ENCODE assay signal across 8 cellular contexts in genomic region chr20:10433014-10433622, GRCh38. TPM values are rescaled to one million over a fixed set of nuclear protein-coding genes. Genes with fewer than 3 reads are reported as not detected.
DNase-seq lines count a peak whose midpoint lies in the region; ATAC-seq lines count a peak whose summit lies in the region.

No MANE protein-coding gene starts in this region.

- intact Hi-C loops in activated CD4-positive, alpha-beta T cell treated with anti-CD3 and anti-CD28 coated beads, Interleukin-2, amount 10 ng/mL, durations not matched to agents 24 days and 14 days (cut with micrococcal nuclease) = no loop called here
- intact Hi-C loops in activated T-helper 1 cell treated with anti-CD3 and anti-CD28 coated beads, Interleukin-12 subunit alpha, Interleukin-12 subunit beta, Interleukin-2, Interleukin-4 antibody, amounts not matched to agents 30 ng/mL and 10 ng/mL and 1 ng/mL, durations not matched to agents 14 hours and 24 hours and 36 hours (cut with micrococcal nuclease) = loop anchor here (1.0 to 5.0 kb wide), 2 partner anchors 120 to 1459 kb away; no protein-coding TSS in a partner anchor

- no peak for DNase-seq in activated CD4-positive, alpha-beta T cell treated with anti-CD3 and anti-CD28 coated beads, Interleukin-2, amount 10 ng/mL, durations not matched to agents 24 days and 14 days
- no peak for DNase-seq in activated CD4-positive, alpha-beta T cell treated with anti-CD3 and anti-CD28 coated beads, Interleukin-2, amount 50 U/mL, for 48 hours
- DNase-seq in activated T-helper 1 cell treated with anti-CD3 and anti-CD28 coated beads, Interleukin-12 subunit alpha, Interleukin-12 subunit beta, Interleukin-2, Interleukin-4 antibody, amounts not matched to agents 30 ng/mL and 10 ng/mL and 1 ng/mL, durations not matched to agents 14 hours and 24 hours and 36 hours (ENCODE audit: low spot score) = no peak
- DNase-seq in iPS DF 6.9 (ENCODE audit: low read depth, low spot score) (no peak), D341Med (ENCODE audit: low spot score) (no peak)
- no peak for DNase-seq in stimulated activated naive CD8-positive, alpha-beta T cell treated with anti-CD3 and anti-CD28 coated beads, Interleukin-15, amount 100 ng/mL, for 72 hours

- H3K9me3 ChIP-seq in iPS DF 6.9 (ENCODE audit: control insufficient read depth, insufficient read depth, low read length) = no peaks in the 10 kb centered on the region

- H3K27me3 Mint-ChIP-seq in activated CD4-positive, alpha-beta T cell treated with anti-CD3 and anti-CD28 coated beads, Interleukin-2, amount 10 ng/mL, durations not matched to agents 24 days and 14 days = no peaks in the 10 kb centered on the region
- no peaks in the 10 kb centered on the region for H3K27me3 Mint-ChIP-seq in activated T-helper 1 cell treated with anti-CD3 and anti-CD28 coated beads, Interleukin-12 subunit alpha, Interleukin-12 subunit beta, Interleukin-2, Interleukin-4 antibody, amounts not matched to agents 30 ng/mL and 10 ng/mL and 1 ng/mL, durations not matched to agents 14 hours and 24 hours and 36 hours (ENCODE audit: insufficient read depth)
- H3K27me3 Mint-ChIP-seq in stimulated activated naive CD8-positive, alpha-beta T cell treated with anti-CD3 and anti-CD28 coated beads, Interleukin-15, amount 100 ng/mL, for 72 hours = no peaks in the 10 kb centered on the region

- no peak for ATAC-seq in stimulated activated naive CD8-positive, alpha-beta T cell treated with anti-CD3 and anti-CD28 coated beads, Interleukin-15, amount 100 ng/mL, for 72 hours
- ATAC-seq in GM18861 (IDR thresholded peaks at IDR 0.05; ENCODE audit: unreplicated experiment) = no peak
- ATAC-seq in HG03039 (IDR thresholded peaks at IDR 0.05; ENCODE audit: unreplicated experiment) = no peak

- H3K27me3 ChIP-seq in iPS DF 6.9 (ENCODE audit: control insufficient read depth, insufficient read depth, low read length) = no peaks in the 10 kb centered on the region

- H3K36me3 Mint-ChIP-seq in activated CD4-positive, alpha-beta T cell treated with anti-CD3 and anti-CD28 coated beads, Interleukin-2, amount 10 ng/mL, durations not matched to agents 24 days and 14 days (ENCODE audit: low read depth) = peaks cover 8% of the 10 kb centered on the region
- H3K36me3 Mint-ChIP-seq in activated T-helper 1 cell treated with anti-CD3 and anti-CD28 coated beads, Interleukin-12 subunit alpha, Interleukin-12 subunit beta, Interleukin-2, Interleukin-4 antibody, amounts not matched to agents 30 ng/mL and 10 ng/mL and 1 ng/mL, durations not matched to agents 14 hours and 24 hours and 36 hours (ENCODE audit: low read depth) = no peaks in the 10 kb centered on the region

- H3K4me1 ChIP-seq in iPS DF 6.9 (ENCODE audit: control insufficient read depth, insufficient read depth, low read length) = no peaks in the 10 kb centered on the region

- H3K27ac ChIP-seq in iPS DF 6.9 (ENCODE audit: low read length) = no peak overlapping the region

- peak overlapping the region; percentile 98 for H3K27ac Mint-ChIP-seq in activated CD4-positive, alpha-beta T cell treated with anti-CD3 and anti-CD28 coated beads, Interleukin-2, amount 10 ng/mL, durations not matched to agents 24 days and 14 days
- H3K27ac Mint-ChIP-seq in activated T-helper 1 cell treated with anti-CD3 and anti-CD28 coated beads, Interleukin-12 subunit alpha, Interleukin-12 subunit beta, Interleukin-2, Interleukin-4 antibody, amounts not matched to agents 30 ng/mL and 10 ng/mL and 1 ng/mL, durations not matched to agents 14 hours and 24 hours and 36 hours = peak overlapping the region; percentile 97
- H3K27ac Mint-ChIP-seq in stimulated activated naive CD8-positive, alpha-beta T cell treated with anti-CD3 and anti-CD28 coated beads, Interleukin-15, amount 100 ng/mL, for 72 hours = peak overlapping the region; percentile 97 to 99

- no CpG with 5 or more reads among the region's 30 CpGs for WGBS in iPS DF 6.9 (ENCODE audit: insufficient coverage, insufficient read length)

- peak overlapping the region; percentile 92 for H3K4me3 Mint-ChIP-seq in activated CD4-positive, alpha-beta T cell treated with anti-CD3 and anti-CD28 coated beads, Interleukin-2, amount 10 ng/mL, durations not matched to agents 24 days and 14 days
- H3K4me3 Mint-ChIP-seq in activated T-helper 1 cell treated with anti-CD3 and anti-CD28 coated beads, Interleukin-12 subunit alpha, Interleukin-12 subunit beta, Interleukin-2, Interleukin-4 antibody, amounts not matched to agents 30 ng/mL and 10 ng/mL and 1 ng/mL, durations not matched to agents 14 hours and 24 hours and 36 hours = peak overlapping the region; percentile 94
- peak overlapping the region; percentile 93 to 98 for H3K4me3 Mint-ChIP-seq in stimulated activated naive CD8-positive, alpha-beta T cell treated with anti-CD3 and anti-CD28 coated beads, Interleukin-15, amount 100 ng/mL, for 72 hours

- H3K4me1 Mint-ChIP-seq in activated CD4-positive, alpha-beta T cell treated with anti-CD3 and anti-CD28 coated beads, Interleukin-2, amount 10 ng/mL, durations not matched to agents 24 days and 14 days = peaks cover 39% of the 10 kb centered on the region
- H3K4me1 Mint-ChIP-seq in activated T-helper 1 cell treated with anti-CD3 and anti-CD28 coated beads, Interleukin-12 subunit alpha, Interleukin-12 subunit beta, Interleukin-2, Interleukin-4 antibody, amounts not matched to agents 30 ng/mL and 10 ng/mL and 1 ng/mL, durations not matched to agents 14 hours and 24 hours and 36 hours (ENCODE audit: low read depth) = peaks cover 32% of the 10 kb centered on the region
- H3K4me1 Mint-ChIP-seq in stimulated activated naive CD8-positive, alpha-beta T cell treated with anti-CD3 and anti-CD28 coated beads, Interleukin-15, amount 100 ng/mL, for 72 hours = peaks cover 49% of the 10 kb centered on the region

- no peaks in the 10 kb centered on the region for H3K9me3 Mint-ChIP-seq in activated CD4-positive, alpha-beta T cell treated with anti-CD3 and anti-CD28 coated beads, Interleukin-2, amount 10 ng/mL, durations not matched to agents 24 days and 14 days
- no peaks in the 10 kb centered on the region for H3K9me3 Mint-ChIP-seq in activated T-helper 1 cell treated with anti-CD3 and anti-CD28 coated beads, Interleukin-12 subunit alpha, Interleukin-12 subunit beta, Interleukin-2, Interleukin-4 antibody, amounts not matched to agents 30 ng/mL and 10 ng/mL and 1 ng/mL, durations not matched to agents 14 hours and 24 hours and 36 hours
- H3K9me3 Mint-ChIP-seq in stimulated activated naive CD8-positive, alpha-beta T cell treated with anti-CD3 and anti-CD28 coated beads, Interleukin-15, amount 100 ng/mL, for 72 hours = no peaks in the 10 kb centered on the region

- H3K4me3 ChIP-seq in iPS DF 6.9 (ENCODE audit: low read length) = peak overlapping the region; percentile 88

- H3K36me3 ChIP-seq in iPS DF 6.9 (ENCODE audit: control insufficient read depth, insufficient read depth, low read length) = no peaks in the 10 kb centered on the region

RNA-seq across cellular contexts. Expression of gene MKKS, which starts 0.9 kb away (rescaled TPM):
- 8.0 and 8.9 TPM in 2 replicates for total RNA-seq in activated CD4-positive, alpha-beta T cell treated with anti-CD3 and anti-CD28 coated beads, Interleukin-2, amount 10 ng/mL, durations not matched to agents 24 days and 14 days
- 6.7 and 7.5 TPM in 2 replicates for total RNA-seq in activated T-helper 1 cell treated with anti-CD3 and anti-CD28 coated beads, Interleukin-12 subunit alpha, Interleukin-12 subunit beta, Interleukin-2, Interleukin-4 antibody, amounts not matched to agents 30 ng/mL and 10 ng/mL and 1 ng/mL, durations not matched to agents 14 hours and 24 hours and 36 hours

RNA-seq across cellular contexts. Expression of gene SLX4IP, which starts 2.0 kb away (rescaled TPM):
- 5.9 and 6.6 TPM in 2 replicates for total RNA-seq in activated CD4-positive, alpha-beta T cell treated with anti-CD3 and anti-CD28 coated beads, Interleukin-2, amount 10 ng/mL, durations not matched to agents 24 days and 14 days
- 5.0 and 5.8 TPM in 2 replicates for total RNA-seq in activated T-helper 1 cell treated with anti-CD3 and anti-CD28 coated beads, Interleukin-12 subunit alpha, Interleukin-12 subunit beta, Interleukin-2, Interleukin-4 antibody, amounts not matched to agents 30 ng/mL and 10 ng/mL and 1 ng/mL, durations not matched to agents 14 hours and 24 hours and 36 hours
